15 cellular contexts compared by ENCODE assay signal in genomic region chr12:82299617-82300016, GRCh38. TPM values are rescaled to one million over a fixed set of nuclear protein-coding genes. Genes with fewer than 3 reads are reported as not detected.
A peak's percentile ranks its signal among the peaks of the same experiment; 100 is the strongest.
DNase-seq lines count a peak whose midpoint lies in the region; TF ChIP-seq lines count a peak whose summit lies in the region.
"Had no signal": no experiment of that assay in that cellular context is flagged by ENCODE, and none has a peak within 500 bp of the region (broad histone marks: within the 10 kb centered on the region; RNA-seq: fewer than 3 reads in every experiment).

No MANE protein-coding gene starts in this region.

- H4K8ac ChIP-seq in mesenchymal stem cell (ENCODE audit: low read length): no peak overlapping the region

- peak; percentile 61 for DNase-seq in Caki2 (ENCODE audit: low read depth)
- peak; percentile 84 for DNase-seq in NCI-H2227 treated with DMSO at 0.1 percent for 48 hours (lab: John Stamatoyannopoulos, UW)
- DNase-seq in epithelial cell of proximal tubule (ENCODE audit: low read depth): peak; percentile 3
- DNase-seq in mesenchymal stem cell: peak; percentile 52
- no peak for DNase-seq in NCI-H1048 (lab: John Stamatoyannopoulos, UW)
- DNase-seq in stomach: no peak
- DNase-seq in activated CD4-positive, alpha-beta T cell treated with anti-CD3 and anti-CD28 coated beads, Interleukin-2, amount 50 U/mL, for 1 hour: no peak
- no peak for DNase-seq in 8988T
- DNase-seq: activated CD4-positive, alpha-beta T cell treated with anti-CD3 and anti-CD28 coated beads, Interleukin-2, amount 10 ng/mL, durations not matched to agents 24 days and 14 days; activated T-cell treated with anti-CD3 and anti-CD28 coated beads, Interleukin-2, amount 50 U/mL, for 24 hours; NCI-H2171; SHP77; stimulated activated CD4-positive, alpha-beta T cell treated with anti-CD3 and anti-CD28 coated beads, Interleukin-4, amount 100 ng/mL, for 24 hours; transverse colon had no signal

- no peak overlapping the region for H3K9ac ChIP-seq in mesenchymal stem cell (ENCODE audit: low read length)

- no peak overlapping the region for H4K91ac ChIP-seq in mesenchymal stem cell (ENCODE audit: low read length)

- H3K9me3 ChIP-seq in mesenchymal stem cell (ENCODE audit: control insufficient read depth, low read length): no peaks in the 10 kb centered on the region
- H3K9me3 ChIP-seq in stomach: no peaks in the 10 kb centered on the region
- H3K9me3 ChIP-seq: transverse colon had no signal

- TF ChIP-seq POLR2A in stomach (IDR thresholded peaks at IDR 0.05): no peak

- WGBS in mesenchymal stem cell: 0% methylated on average over 1 of the region's 2 CpGs
- WGBS in stomach, 5 donors: 4 to 14% (median 12%) methylated on average over 2 of the region's 2 CpGs

- H2BK12ac ChIP-seq in mesenchymal stem cell (ENCODE audit: low read length in 2 of 2): no peak overlapping the region

- in situ Hi-C loops in Caki2 (cut with HindIII; ENCODE audit: low pct_unique_long_range_greater_than_20kb, low sequenced_read_pairs): no loop called here

- H3K36me3 ChIP-seq in mesenchymal stem cell (ENCODE audit: control insufficient read depth in 1 of 2, insufficient read depth in 2 of 2, low read depth in 1 of 2, low read length in 2 of 2) (no peaks in the 10 kb centered on the region), stomach (no peaks in the 10 kb centered on the region)
- H3K36me3 ChIP-seq: transverse colon had no signal

- no peak overlapping the region for H2BK15ac ChIP-seq in mesenchymal stem cell (ENCODE audit: low read depth, poor library complexity, severe bottlenecking)

- H2BK5ac ChIP-seq in mesenchymal stem cell (ENCODE audit: low read depth, low read length, poor library complexity, severe bottlenecking): no peak overlapping the region

- no peaks in the 10 kb centered on the region for H3K79me1 ChIP-seq in mesenchymal stem cell (replicated peaks; ENCODE audit: low read length, poor library complexity, severe bottlenecking)

- TF ChIP-seq CTCF in epithelial cell of proximal tubule (conservative IDR thresholded peaks at IDR 0.05; ENCODE audit: low read depth, low read length) (no peak), stomach (IDR thresholded peaks at IDR 0.05) (no peak)

- no peak overlapping the region for H2BK120ac ChIP-seq in mesenchymal stem cell (ENCODE audit: low read depth, low read length)

- H2AFZ ChIP-seq in mesenchymal stem cell (ENCODE audit: low read depth, low read length): no peak overlapping the region

- no peak overlapping the region for H3K14ac ChIP-seq in mesenchymal stem cell (ENCODE audit: low read length in 2 of 2)

- H3K4me1 ChIP-seq in mesenchymal stem cell (ENCODE audit: control insufficient read depth, insufficient read depth, low read depth, low read length) (no peaks in the 10 kb centered on the region), stomach (no peaks in the 10 kb centered on the region)
- H3K4me1 ChIP-seq: transverse colon had no signal

- no peak overlapping the region for H3K23ac ChIP-seq in mesenchymal stem cell (ENCODE audit: low read length in 2 of 2)

- no peak overlapping the region for H3K4me2 ChIP-seq in mesenchymal stem cell (ENCODE audit: low read length, poor library complexity, severe bottlenecking)

- H3K4ac ChIP-seq in mesenchymal stem cell (ENCODE audit: low read depth in 1 of 2, low read length in 2 of 2): no peak overlapping the region

- H3K4me3 ChIP-seq in epithelial cell of proximal tubule (ENCODE audit: low read depth, low read length) (no peak overlapping the region), mesenchymal stem cell (ENCODE audit: insufficient read depth in 1 of 2, low read depth in 1 of 2, low read length in 2 of 2) (no peak overlapping the region), stomach (no peak overlapping the region)
- H3K4me3 ChIP-seq: transverse colon had no signal

- H3K27ac ChIP-seq in mesenchymal stem cell (ENCODE audit: low read length, poor library complexity, severe bottlenecking): no peak overlapping the region
- H3K27ac ChIP-seq in stomach: no peak overlapping the region
- H3K27ac ChIP-seq: epithelial cell of prostate, transverse colon had no signal

- H2AK5ac ChIP-seq in mesenchymal stem cell (ENCODE audit: low read length, severe bottlenecking): no peak overlapping the region

- H3K27me3 ChIP-seq in mesenchymal stem cell (ENCODE audit: control insufficient read depth in 1 of 2, insufficient read depth in 1 of 2, low read length in 2 of 2) (no peaks in the 10 kb centered on the region), stomach (no peaks in the 10 kb centered on the region)
- H3K27me3 ChIP-seq: transverse colon had no signal

- H3K18ac ChIP-seq in mesenchymal stem cell (ENCODE audit: low read depth in 1 of 2, low read length in 2 of 2): no peak overlapping the region

- intact Hi-C loops in stomach (cut with DNase I; ENCODE audit: low total_unique reads): no loop called here

- no peak for TF ChIP-seq EP300 in stomach (IDR thresholded peaks at IDR 0.05)

RNA-seq across cellular contexts. Expression of gene CCDC59, which starts 58.6 kb away (rescaled TPM):
- total RNA-seq in Caki2 (2014; rRNA removed; shearing (Covaris generic); ENCODE audit: low replicate concordance): 123 and 142 TPM in 2 replicates
- 83.2 and 109 TPM in 2 replicates for total RNA-seq in epithelial cell of proximal tubule
- polyA plus RNA-seq in mesenchymal stem cell (2013, experiment 1 of 2): 60.6 TPM
- polyA plus RNA-seq in mesenchymal stem cell (2013, experiment 2 of 2): 60.3 TPM
- total RNA-seq in stomach: 10 to 100 TPM; 19.4 to 75.3 (median 43.9) TPM
- 10 to 100 TPM; 40.0 to 59.3 (median 51.9) TPM for polyA plus RNA-seq in stomach

RNA-seq across cellular contexts. Expression of gene METTL25, which starts 58.7 kb away (rescaled TPM):
- 48.6 and 85.9 TPM in 2 replicates for total RNA-seq in Caki2 (2014; rRNA removed; shearing (Covaris generic); ENCODE audit: low replicate concordance)
- total RNA-seq in epithelial cell of proximal tubule (4.7 and 8.8 TPM in 2 replicates), stomach (10 to 100 TPM in 4 of 5 donors, 1 to 10 TPM in 1; 3.5 to 26.4 (median 12.2) TPM)
- 5.0 TPM for polyA plus RNA-seq in mesenchymal stem cell (2013, experiment 1 of 2)
- 5.5 TPM for polyA plus RNA-seq in mesenchymal stem cell (2013, experiment 2 of 2)
- 1 to 10 TPM; 5.0 to 8.1 (median 6.9) TPM for polyA plus RNA-seq in stomach

Comparison
In these comparisons a context has a peak if more than half of its experiments do, and no peak if none do; other contexts are left out.
1. DNase-seq: peak in Caki2 (single experiment), NCI-H2227 treated with DMSO at 0.1 percent for 48 hours (single experiment), epithelial cell of proximal tubule (single experiment) and mesenchymal stem cell (single experiment); none in NCI-H1048 (single experiment), stomach (single experiment), activated CD4-positive, alpha-beta T cell treated with anti-CD3 and anti-CD28 coated beads, Interleukin-2, amount 50 U/mL, for 1 hour (single experiment) and 8988T (single experiment).